ENCODE assay signal across 8 cellular contexts in the genomic region with DNA sequence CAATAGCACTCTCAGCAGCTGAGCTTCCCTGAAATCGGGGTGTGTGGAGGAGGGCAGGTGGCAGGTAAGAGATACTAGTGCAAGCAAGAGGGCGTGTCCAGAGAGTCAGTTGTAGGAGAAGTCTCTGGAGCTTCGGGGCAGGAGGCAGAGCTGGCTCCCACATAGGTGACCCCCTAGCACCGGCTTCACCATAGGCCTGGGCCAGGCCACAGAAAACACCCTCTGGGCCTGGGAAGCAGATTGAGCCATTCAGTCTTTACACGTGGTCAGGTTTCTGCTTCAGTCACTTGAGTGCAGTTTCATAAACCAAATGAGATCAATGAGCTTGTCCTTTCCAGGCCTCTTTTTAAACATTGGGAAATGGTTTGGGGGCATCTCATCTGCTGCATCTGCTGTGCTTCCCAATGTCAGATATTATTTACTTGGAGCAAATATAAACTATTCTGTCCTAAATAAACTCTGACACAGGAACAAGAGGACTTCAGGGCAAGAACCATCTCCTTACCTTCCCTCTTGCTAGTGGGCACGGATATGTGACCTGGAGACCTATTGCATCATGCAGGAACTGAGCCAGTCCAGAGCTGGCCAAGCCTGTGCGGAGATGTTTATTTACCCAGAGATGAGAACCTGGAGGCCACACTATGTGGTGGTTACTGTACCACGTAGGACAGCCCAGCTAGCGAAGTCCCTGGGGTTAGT. TPM values are rescaled to one million over a fixed set of nuclear protein-coding genes. Genes with fewer than 3 reads are reported as not detected.
DNase-seq lines count a peak whose midpoint lies in the region; ATAC-seq lines count a peak whose summit lies in the region.

No MANE protein-coding gene starts in this region.

- peaks cover 13% of the 10 kb centered on the region for H3K36me3 Mint-ChIP-seq in CD4-positive, CD25-positive, alpha-beta regulatory T cell
- H3K36me3 Mint-ChIP-seq in immature natural killer cell: no peaks in the 10 kb centered on the region

- H3K4me3 ChIP-seq in CD4-positive, CD25-positive, alpha-beta regulatory T cell (ENCODE audit: low read depth, low read length): no peak overlapping the region

- H3K27me3 Mint-ChIP-seq in CD4-positive, CD25-positive, alpha-beta regulatory T cell: no peaks in the 10 kb centered on the region
- peaks cover 4 to 8% (median 6%) of the 10 kb centered on the region in 3 donors for H3K27me3 Mint-ChIP-seq in immature natural killer cell (ENCODE audit: low read depth in 3 of 3)

- H3K4me1 ChIP-seq in CD4-positive, CD25-positive, alpha-beta regulatory T cell (ENCODE audit: control insufficient read depth, insufficient read depth, low read length, poor library complexity, severe bottlenecking): peaks cover 81% of the 10 kb centered on the region

- intact Hi-C loops in left colon (cut with DNase I, micrococcal nuclease): no loop called here

- peak overlapping the region; percentile 60 for H3K27ac ChIP-seq in CD4-positive, CD25-positive, alpha-beta regulatory T cell (ENCODE audit: insufficient read depth, low read length, poor library complexity, severe bottlenecking)
- H3K27ac ChIP-seq in substantia nigra (ENCODE audit: low read depth, low read length, poor library complexity, severe bottlenecking): peak overlapping the region; percentile 45

- no peaks in the 10 kb centered on the region for H3K9me3 ChIP-seq in CD4-positive, CD25-positive, alpha-beta regulatory T cell (ENCODE audit: control insufficient read depth in 2 of 2, low read length in 2 of 2)

- peaks cover 23% of the 10 kb centered on the region for H3K36me3 ChIP-seq in CD4-positive, CD25-positive, alpha-beta regulatory T cell (ENCODE audit: control insufficient read depth, insufficient read depth, low read length)

- peak overlapping the region; percentile 26 to 80 (median 58) for H3K4me3 Mint-ChIP-seq in CD4-positive, CD25-positive, alpha-beta regulatory T cell
- no peak overlapping the region for H3K4me3 Mint-ChIP-seq in immature natural killer cell

- DNase-seq in CD4-positive, CD25-positive, alpha-beta regulatory T cell: no peak
- DNase-seq in NCI-H146 treated with DMSO at 0.1 percent for 48 hours (lab: John Stamatoyannopoulos, UW; ENCODE audit: unreplicated experiment): peak; percentile 36
- DNase-seq in amniotic epithelial cell (ENCODE audit: low read depth): peak; percentile 96
- peak in 1 of 2 donors; percentile 16 for DNase-seq in left colon
- DNase-seq in substantia nigra (lab: John Stamatoyannopoulos, UW): no peak
- DNase-seq in SKM-1 (lab: John Stamatoyannopoulos, UW; ENCODE audit: unreplicated experiment): no peak
- no peak for DNase-seq in immature natural killer cell
- no peak for DNase-seq in midbrain (lab: John Stamatoyannopoulos, UW)

- H3K4me1 Mint-ChIP-seq in CD4-positive, CD25-positive, alpha-beta regulatory T cell: peaks cover 18 to 92% (median 61%) of the 10 kb centered on the region in 4 donors
- H3K4me1 Mint-ChIP-seq in immature natural killer cell: peaks cover 23 to 67% of the 10 kb centered on the region in 2 donors

- no peak for ATAC-seq in CD4-positive, CD25-positive, alpha-beta regulatory T cell (ENCODE audit: low read depth in 2 of 2)
- peak; percentile 86 for ATAC-seq in left colon

- peak overlapping the region; percentile 78 to 86 (median 86) for H3K27ac Mint-ChIP-seq in CD4-positive, CD25-positive, alpha-beta regulatory T cell
- H3K27ac Mint-ChIP-seq in immature natural killer cell: no peak overlapping the region

- H3K27me3 ChIP-seq in CD4-positive, CD25-positive, alpha-beta regulatory T cell (ENCODE audit: control insufficient read depth, insufficient read depth, low read length): no peaks in the 10 kb centered on the region

- no peaks in the 10 kb centered on the region for H3K9me3 Mint-ChIP-seq in CD4-positive, CD25-positive, alpha-beta regulatory T cell
- no peaks in the 10 kb centered on the region for H3K9me3 Mint-ChIP-seq in immature natural killer cell

RNA-seq across cellular contexts. Expression of a gene that starts 16.1 kb away (rescaled TPM):
- 192 TPM for total RNA-seq in CD4-positive, CD25-positive, alpha-beta regulatory T cell
- 100 to 1,000 TPM; 351 to 828 (median 609) TPM for polyA plus RNA-seq in CD4-positive, CD25-positive, alpha-beta regulatory T cell
- under 1 TPM; 0.31 to 0.95 TPM for total RNA-seq in left colon
- polyA plus RNA-seq in immature natural killer cell: 10 to 100 TPM; 29.6 to 50.9 (median 43.2) TPM

RNA-seq across cellular contexts. Expression of a gene that starts 47.7 kb away (rescaled TPM):
- 1.1 TPM for total RNA-seq in CD4-positive, CD25-positive, alpha-beta regulatory T cell
- polyA plus RNA-seq in CD4-positive, CD25-positive, alpha-beta regulatory T cell: under 1 TPM in 1 of 4 donors, not detected in 3; 0.16 TPM
- 10 to 100 TPM in 1 of 2 donors, 1 to 10 TPM in 1; 2.5 to 10.5 TPM for total RNA-seq in left colon
- under 1 TPM in 1 of 3 donors, not detected in 2; 0.12 TPM for polyA plus RNA-seq in immature natural killer cell

Comparison
In these comparisons a context has a peak if more than half of its experiments do, and no peak if none do; other contexts are left out.
1. DNase-seq: peak in NCI-H146 treated with DMSO at 0.1 percent for 48 hours (single experiment) and amniotic epithelial cell (single experiment); none in CD4-positive, CD25-positive, alpha-beta regulatory T cell (0 of 3), substantia nigra (0 of 49), SKM-1 (single experiment), immature natural killer cell (0 of 3) and midbrain (single experiment).
2. H3K27ac Mint-ChIP-seq: peak in CD4-positive, CD25-positive, alpha-beta regulatory T cell (3 of 3); none in immature natural killer cell (0 of 6).
3. H3K4me3 Mint-ChIP-seq: peak in CD4-positive, CD25-positive, alpha-beta regulatory T cell (4 of 4); none in immature natural killer cell (0 of 5).
4. RNA of a gene that starts 16.1 kb away (total RNA-seq): 192 TPM in CD4-positive, CD25-positive, alpha-beta regulatory T cell (single experiment); 0.31 to 0.95 TPM in left colon; every median in the first group is over 10 times any median in the second.